Comparison of ENCODE assay signal across 28 cellular contexts in the genomic region with DNA sequence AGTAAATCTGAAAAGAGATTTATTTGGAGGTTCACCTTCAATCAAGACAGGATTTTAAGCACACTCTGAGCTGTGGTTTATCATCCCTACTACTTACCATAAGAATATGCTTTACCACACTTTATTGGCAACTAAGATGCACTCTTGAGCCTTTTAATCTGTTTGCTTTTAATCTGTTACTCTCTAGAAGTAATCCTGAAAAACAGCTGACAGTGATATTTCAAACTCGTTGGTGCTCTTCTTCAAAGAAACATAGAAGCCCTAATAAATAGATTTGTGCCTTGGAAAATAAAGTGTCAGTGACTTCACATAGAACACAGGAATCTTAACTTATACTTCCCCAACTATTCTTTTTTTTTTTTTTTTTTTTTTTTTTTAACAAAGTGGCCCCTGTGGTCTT.
"Had no signal": no experiment of that assay in that cellular context is flagged by ENCODE, and none has a peak within 500 bp of the region (broad histone marks: within the 10 kb centered on the region; RNA-seq: fewer than 3 reads in every experiment).

No MANE protein-coding gene starts in this region.

- H3K36me3 ChIP-seq: adrenal gland, pancreas had no signal

- H3K27ac ChIP-seq: adrenal gland, ascending aorta, brain microvascular endothelial cell, heart right ventricle, neutrophil, pancreas, psoas muscle, right atrium auricular region, upper lobe of left lung had no signal

- H3K4me3 Mint-ChIP-seq: activated CD8-positive, alpha-beta memory T cell treated with anti-CD3 and anti-CD28 coated beads, Interleukin-2, amount 10 ng/mL, durations not matched to agents 7 days and 5 days; activated CD8-positive, alpha-beta T cell treated with anti-CD3 and anti-CD28 coated beads for 36 hours; mesothelial cell of epicardium had no signal

- H3K4me1 ChIP-seq: adrenal gland, ascending aorta, psoas muscle, upper lobe of left lung had no signal

- H3K9me3 ChIP-seq: adrenal gland, neutrophil had no signal

- ATAC-seq: activated CD4-positive, CD25-positive, alpha-beta regulatory T cell treated with anti-CD3 and anti-CD28 coated beads, Interleukin-2, amount 50 U/mL, for 24 hours; activated CD8-positive, alpha-beta memory T cell treated with anti-CD3 and anti-CD28 coated beads, Interleukin-2, amount 10 ng/mL, durations not matched to agents 7 days and 5 days; heart right ventricle; naive thymus-derived CD8-positive, alpha-beta T cell; pancreas; psoas muscle; stimulated activated naive CD8-positive, alpha-beta T cell treated with anti-CD3 and anti-CD28 coated beads, Interleukin-15, Interleukin-2, amounts not matched to agents 100 U/mL and 50 U/mL, for 24 hours had no signal

- H3K27me3 ChIP-seq: adrenal gland, ascending aorta, brain microvascular endothelial cell, heart right ventricle, neutrophil, pancreas, right atrium auricular region, spleen, upper lobe of left lung had no signal

- H3K27me3 Mint-ChIP-seq: activated CD4-positive, alpha-beta T cell treated with anti-CD3 and anti-CD28 coated beads, Interleukin-2, amount 10 ng/mL, durations not matched to agents 7 days and 5 days; activated CD8-positive, alpha-beta memory T cell treated with anti-CD3 and anti-CD28 coated beads, Interleukin-2, amount 10 ng/mL, durations not matched to agents 7 days and 5 days; activated CD8-positive, alpha-beta T cell treated with anti-CD3 and anti-CD28 coated beads for 36 hours; activated naive CD8-positive, alpha-beta T cell; naive thymus-derived CD8-positive, alpha-beta T cell had no signal

- FAIRE-seq: pancreas had no signal

- H3K4me3 ChIP-seq: adrenal gland, ascending aorta, heart right ventricle, lung, pancreas, psoas muscle, right atrium auricular region, spleen, upper lobe of left lung had no signal

- DNase-seq: activated CD4-positive, alpha-beta T cell treated with anti-CD3 and anti-CD28 coated beads, Interleukin-2, amount 10 ng/mL, durations not matched to agents 7 days and 5 days; activated CD8-positive, alpha-beta memory T cell treated with anti-CD3 and anti-CD28 coated beads, Interleukin-2, amount 10 ng/mL, durations not matched to agents 7 days and 5 days; activated CD8-positive, alpha-beta T cell treated with anti-CD3 and anti-CD28 coated beads for 36 hours; activated gamma-delta T cell treated with Interleukin-2 at 50 U/mL for 16 hours; activated T-cell treated with anti-CD3 and anti-CD28 coated beads for 4 hours; adrenal gland; brain microvascular endothelial cell; central memory CD4-positive, alpha-beta T cell; dermis blood vessel endothelial cell; effector CD8-positive, alpha-beta T cell; erythroblast; foreskin fibroblast; heart right ventricle; islet precursor cell; naive thymus-derived CD8-positive, alpha-beta T cell; pancreas; psoas muscle; spleen; stimulated activated CD4-positive, alpha-beta T cell treated with anti-CD3 and anti-CD28 coated beads, Interleukin-4, amount 100 ng/mL, for 1 hour; stimulated activated naive CD8-positive, alpha-beta T cell treated with anti-CD3 and anti-CD28 coated beads, Interleukin-15, Interleukin-2, amounts not matched to agents 100 U/mL and 50 U/mL, for 24 hours; upper lobe of left lung had no signal
